1 cellular context compared by ENCODE assay signal in genomic region chr13:39942901-39943273, GRCh38.
TF ChIP-seq lines count a peak whose summit lies in the region.

No MANE protein-coding gene starts in this region.

TF ChIP-seq in HepG2, 621 proteins besides CTCF, POLR2A, EP300 and RAD21 (continued from another document):
- TF ChIP-seq AFF4 (CRISPR knock-in tag; IDR thresholded peaks at IDR 0.05) (no peak), KDM4B (CRISPR knock-in tag; IDR thresholded peaks at IDR 0.05) (no peak), PTBP1 (IDR thresholded peaks at IDR 0.05; ENCODE audit: low read depth, low read length, poor library complexity, severe bottlenecking) (no peak), NFE2L2 (IDR thresholded peaks at IDR 0.05; ENCODE audit: low read length) (no peak), SMC3 (IDR thresholded peaks at IDR 0.05; ENCODE audit: low read length) (peak; percentile 87), THYN1 (CRISPR knock-in tag; IDR thresholded peaks at IDR 0.05; ENCODE audit: borderline replicate concordance, low read depth) (no peak), MIXL1 (CRISPR knock-in tag; IDR thresholded peaks at IDR 0.05) (no peak), WIZ (CRISPR knock-in tag; IDR thresholded peaks at IDR 0.05) (no peak), RFX3 (CRISPR knock-in tag; IDR thresholded peaks at IDR 0.05) (no peak), ZMYM4 (CRISPR knock-in tag; IDR thresholded peaks at IDR 0.05) (peak; percentile 69), STAG1 (CRISPR knock-in tag; IDR thresholded peaks at IDR 0.05) (peak; percentile 83), XRCC5 (optimal IDR thresholded peaks at IDR 0.05; ENCODE audit: low read length) (peak; percentile 91), TFAP4 (IDR thresholded peaks at IDR 0.05; ENCODE audit: borderline replicate concordance, low read depth) (no peak), MED1 (CRISPR knock-in tag; IDR thresholded peaks at IDR 0.05) (no peak), PRDM10 (CRISPR knock-in tag; IDR thresholded peaks at IDR 0.05; ENCODE audit: low read depth) (no peak), CHCHD3 (CRISPR knock-in tag; IDR thresholded peaks at IDR 0.05) (no peak), NFATC3 (CRISPR knock-in tag; IDR thresholded peaks at IDR 0.05) (no peak), NCOA2 (CRISPR knock-in tag; IDR thresholded peaks at IDR 0.05) (no peak), GFI1 (CRISPR knock-in tag; IDR thresholded peaks at IDR 0.05; ENCODE audit: borderline replicate concordance) (no peak), RFXANK (CRISPR knock-in tag; IDR thresholded peaks at IDR 0.05) (no peak), ZNF570 (CRISPR knock-in tag; IDR thresholded peaks at IDR 0.05; ENCODE audit: borderline replicate concordance) (no peak), SP1 (IDR thresholded peaks at IDR 0.05) (no peak), SP1 (CRISPR knock-in tag; IDR thresholded peaks at IDR 0.05) (no peak), SALL1 (CRISPR knock-in tag; IDR thresholded peaks at IDR 0.05) (peak; percentile 41; the same call in 1 of the 2 replicates), CBX5 (CRISPR knock-in tag; IDR thresholded peaks at IDR 0.05; ENCODE audit: borderline replicate concordance) (no peak), TCF7 (IDR thresholded peaks at IDR 0.05; ENCODE audit: low read depth) (no peak), LCORL (IDR thresholded peaks at IDR 0.05) (no peak), LCORL (CRISPR knock-in tag; IDR thresholded peaks at IDR 0.05) (0 out of 2 replicates have a peak, but pooled peaks have one; percentile 30), ZNF276 (CRISPR knock-in tag; IDR thresholded peaks at IDR 0.05; ENCODE audit: low read depth) (no peak), KLF9 (CRISPR knock-in tag; IDR thresholded peaks at IDR 0.05; ENCODE audit: low read depth) (no peak), NRL (CRISPR knock-in tag; IDR thresholded peaks at IDR 0.05; ENCODE audit: borderline replicate concordance) (no peak), TAF1 (CRISPR knock-in tag; IDR thresholded peaks at IDR 0.05) (no peak), ZBTB26 (CRISPR knock-in tag; IDR thresholded peaks at IDR 0.05; ENCODE audit: borderline replicate concordance) (no peak)
